16 cellular contexts compared by ENCODE assay signal in genomic region chr16:15576960-15577958, GRCh38.
A peak's percentile ranks its signal among the peaks of the same experiment; 100 is the strongest.
DNase-seq lines count a peak whose midpoint lies in the region; ATAC-seq and TF ChIP-seq lines count a peak whose summit lies in the region.
"Had no signal": no experiment of that assay in that cellular context is flagged by ENCODE, and none has a peak within 500 bp of the region (broad histone marks: within the 10 kb centered on the region; RNA-seq: fewer than 3 reads in every experiment).

No MANE protein-coding gene starts in this region.

- H3K4me3 Mint-ChIP-seq in MCF 10A (ENCODE audit: unreplicated experiment): no peak overlapping the region

- TF ChIP-seq CTCF in MCF 10A (IDR thresholded peaks at IDR 0.05; ENCODE audit: unreplicated experiment) (no peak), mammary epithelial cell (conservative IDR thresholded peaks at IDR 0.05 in 1 of 2, IDR thresholded peaks at IDR 0.05 in 1 of 2; ENCODE audit: extremely low read depth in 1 of 2, insufficient read depth in 1 of 2, low read depth in 1 of 2, low read length in 2 of 2) (no peak)

- H3K4me3 ChIP-seq in mammary epithelial cell (replicated peaks in 1 of 3; ENCODE audit: insufficient read depth in 1 of 3, low read depth in 2 of 3, low read length in 3 of 3): no peak overlapping the region
- H3K4me3 ChIP-seq: heart right ventricle, SK-N-MC, spleen had no signal

- no peaks in the 10 kb centered on the region for H3K79me2 ChIP-seq in mammary epithelial cell (ENCODE audit: insufficient read depth, low read length)

- H3K27ac Mint-ChIP-seq in MCF 10A (ENCODE audit: low read depth, unreplicated experiment): peak overlapping the region; percentile 75

- POLR2A ChIA-PET in MCF 10A (lab: Yijun Ruan, JAX): interaction anchor here (0.6 to 1.7 kb wide), 4 partner anchors 11 to 66 kb away, joined by 3 to 12 read pairs (median 6); partner anchors contain the start of gene MARF1

- intact Hi-C loops in MCF 10A (cut with micrococcal nuclease) (no loop called here), mammary epithelial cell (cut with micrococcal nuclease) (no loop called here)

- no peaks in the 10 kb centered on the region for H3K4me1 ChIP-seq in mammary epithelial cell (ENCODE audit: insufficient read depth, low read length)

- CTCF ChIA-PET in MCF 10A (lab: Yijun Ruan, JAX): no interaction called here
- CTCF ChIA-PET in mammary epithelial cell (lab: Charles Lee; ENCODE audit: low non-redundant PET): no interaction called here

- no peak overlapping the region for H3K9ac ChIP-seq in mammary epithelial cell (ENCODE audit: insufficient read depth, low read length)

- dilution Hi-C loops in mammary epithelial cell (cut with HindIII; ENCODE audit: low sequenced_read_pairs): loop anchor here (5.0 kb wide), 1 partner anchor 100 kb away; no protein-coding TSS in a partner anchor

- no peak overlapping the region for H2AFZ ChIP-seq in mammary epithelial cell (ENCODE audit: low read depth, low read length)

- in situ Hi-C loops in mammary epithelial cell (cut with MboI; ENCODE audit: low sequenced_read_pairs in 2 of 2): no loop called here

- H3K27me3 ChIP-seq in mammary epithelial cell (ENCODE audit: insufficient read depth, low read length): no peaks in the 10 kb centered on the region
- H3K27me3 ChIP-seq: heart right ventricle, spleen had no signal

- ATAC-seq in GM18909 (IDR thresholded peaks at IDR 0.05; ENCODE audit: poor library complexity, unreplicated experiment): no peak
- ATAC-seq in HG03439 (IDR thresholded peaks at IDR 0.05; ENCODE audit: unreplicated experiment): no peak
- ATAC-seq in GM19397 (IDR thresholded peaks at IDR 0.05; ENCODE audit: unreplicated experiment): no peak

- no peak overlapping the region for H3K4me2 ChIP-seq in mammary epithelial cell (ENCODE audit: insufficient read depth, low read depth, low read length)

- H3K27me3 Mint-ChIP-seq in MCF 10A (ENCODE audit: insufficient read depth, unreplicated experiment): no peaks in the 10 kb centered on the region

- no peak overlapping the region for H3K27ac ChIP-seq in mammary epithelial cell (ENCODE audit: insufficient read depth, low read depth, low read length)
- H3K27ac ChIP-seq: SK-N-MC, spleen, VCaP had no signal

- H3K36me3 Mint-ChIP-seq in MCF 10A (ENCODE audit: insufficient read depth, unreplicated experiment): no peaks in the 10 kb centered on the region

- WGBS in mammary epithelial cell (ENCODE audit: low coverage, missing lambda C conversion rate): 97% methylated on average over 20 of the region's 20 CpGs

- no peaks in the 10 kb centered on the region for H4K20me1 ChIP-seq in mammary epithelial cell (ENCODE audit: insufficient read depth, low read length)

- H3K9me3 Mint-ChIP-seq in MCF 10A (ENCODE audit: unreplicated experiment): no peaks in the 10 kb centered on the region

- DNase-seq in MCF 10A (ENCODE audit: unreplicated experiment): peak; percentile 44
- DNase-seq in mammary epithelial cell: no peak
- DNase-seq in NCI-H82 (lab: John Stamatoyannopoulos, UW): peak; percentile 89
- DNase-seq in inferior parietal cortex (ENCODE audit: extremely low spot score): peak; percentile 62
- DNase-seq in kidney glomerular epithelial cell (lab: John Stamatoyannopoulos, UW): no peak
- DNase-seq: activated CD8-positive, alpha-beta memory T cell treated with anti-CD3 and anti-CD28 coated beads, Interleukin-2, amount 50 U/mL, for 48 hours; DMS79; heart right ventricle; NCI-H2227 treated with DMSO at 0.1 percent for 48 hours; nucleus accumbens; spleen had no signal

- H3K4me1 Mint-ChIP-seq in MCF 10A (ENCODE audit: insufficient read depth, unreplicated experiment): peaks cover 21% of the 10 kb centered on the region

- H3K36me3 ChIP-seq in mammary epithelial cell (ENCODE audit: insufficient read depth, low read length): no peaks in the 10 kb centered on the region

- BruUV-seq in MCF 10A (replicated peaks; lab: Mats Ljungman, UMichigan) (no TSS peak), mammary epithelial cell (replicated peaks; lab: Mats Ljungman, UMichigan) (no TSS peak)

- no peaks in the 10 kb centered on the region for H3K9me3 ChIP-seq in mammary epithelial cell (replicated peaks; ENCODE audit: insufficient read depth, low read length)

Comparison
In these comparisons a context has a peak if more than half of its experiments do, and no peak if none do; other contexts are left out.
1. DNase-seq: peak in MCF 10A (single experiment), NCI-H82 (single experiment) and inferior parietal cortex (single experiment); none in mammary epithelial cell (single experiment) and kidney glomerular epithelial cell (single experiment).